Comparison of ENCODE assay signal across 10 cellular contexts in genomic region chr5:158898185-158899177, GRCh38.
DNase-seq lines count a peak whose midpoint lies in the region; ATAC-seq and TF ChIP-seq lines count a peak whose summit lies in the region.
"Had no signal": no experiment of that assay in that cellular context is flagged by ENCODE, and none has a peak within 500 bp of the region (broad histone marks: within the 10 kb centered on the region; RNA-seq: fewer than 3 reads in every experiment).

No MANE protein-coding gene starts in this region.

- POLR2A ChIA-PET in GM10248 (lab: Yijun Ruan, JAX): no interaction called here

- CTCF ChIA-PET in GM10248 (lab: Yijun Ruan, JAX): interaction anchor here (0.7 to 3.4 kb wide), 3 partner anchors 23 to 301 kb away, joined by 3 to 15 read pairs (median 5); no protein-coding TSS in a partner anchor

- DNase-seq in GM10248 (ENCODE audit: extremely low spot score): peak; percentile 35
- DNase-seq in MV-4-11 (lab: John Stamatoyannopoulos, UW): peak; percentile 87
- no peak for DNase-seq in GM03348 (ENCODE audit: low spot score)
- no peak for DNase-seq in inferior parietal cortex (ENCODE audit: extremely low spot score)
- DNase-seq in NCI-H82 (lab: John Stamatoyannopoulos, UW): no peak
- no peak for DNase-seq in A172 (ENCODE audit: low spot score)
- DNase-seq: activated CD4-positive, alpha-beta T cell treated with anti-CD3 and anti-CD28 coated beads for 48 hours; C1 segment of cervical spinal cord had no signal

- ATAC-seq in GM19397 (IDR thresholded peaks at IDR 0.05; ENCODE audit: unreplicated experiment) (peak; percentile 67), HG02885 (IDR thresholded peaks at IDR 0.05; ENCODE audit: poor library complexity, unreplicated experiment) (peak; percentile 83)

- TF ChIP-seq CTCF in GM10248 (IDR thresholded peaks at IDR 0.05; ENCODE audit: control extremely low read depth, extremely low read depth, low read depth, missing control alignments): no peak

Comparison
In these comparisons a context has a peak if more than half of its experiments do, and no peak if none do; other contexts are left out.
1. DNase-seq: peak in GM10248 (single experiment) and MV-4-11 (single experiment); none in GM03348 (single experiment), inferior parietal cortex (single experiment), NCI-H82 (single experiment) and A172 (single experiment).